Comparison of ENCODE assay signal across 20 cellular contexts in genomic region chr9:99860266-99860665, GRCh38.
"Had no signal": no experiment of that assay in that cellular context is flagged by ENCODE, and none has a peak within 500 bp of the region (broad histone marks: within the 10 kb centered on the region; RNA-seq: fewer than 3 reads in every experiment).

No MANE protein-coding gene starts in this region.

- H3K4me3 Mint-ChIP-seq: activated naive CD8-positive, alpha-beta T cell; naive thymus-derived CD4-positive, alpha-beta T cell; T-helper 1 cell treated with Interleukin-12 subunit alpha and Interleukin-12 subunit beta and Interleukin-4 antibody, amounts not matched to agents 30 μg/mL and 1 μg/mL, for 36 hours had no signal

- ATAC-seq: gastrocnemius medialis; left ventricle myocardium superior; naive thymus-derived CD4-positive, alpha-beta T cell; stimulated activated naive CD8-positive, alpha-beta T cell treated with anti-CD3 and anti-CD28 coated beads, Interleukin-15, Interleukin-2, amounts not matched to agents 100 U/mL and 50 U/mL, for 24 hours had no signal

- DNase-seq: activated CD4-positive, alpha-beta T cell treated with anti-CD3 and anti-CD28 coated beads for 48 hours; activated CD4-positive, alpha-beta T cell treated with anti-CD3 and anti-CD28 coated beads, Interleukin-2, amount 50 U/mL, for 48 hours; activated CD8-positive, alpha-beta memory T cell treated with anti-CD3 and anti-CD28 coated beads for 24 hours; activated effector memory CD4-positive, alpha-beta T cell treated with Interleukin-2 at 50 U/mL for 16 hours; activated naive CD4-positive, alpha-beta T cell treated with Interleukin-2 at 50 U/mL for 16 hours; dorsolateral prefrontal cortex; effector memory CD4-positive, alpha-beta T cell; erythroblast; gastrocnemius medialis; islet precursor cell; left ventricle myocardium superior; naive thymus-derived CD4-positive, alpha-beta T cell; spleen; stimulated activated CD4-positive, alpha-beta T cell treated with anti-CD3 and anti-CD28 coated beads, Interleukin-2, amount 100 ng/mL, for 48 hours; stimulated activated naive CD8-positive, alpha-beta T cell treated with anti-CD3 and anti-CD28 coated beads, Interleukin-15, Interleukin-2, amounts not matched to agents 100 U/mL and 50 U/mL, for 24 hours; T-helper 9 cell; trophoblast cell had no signal

- H3K27ac Mint-ChIP-seq: activated naive CD8-positive, alpha-beta T cell; naive thymus-derived CD4-positive, alpha-beta T cell; T-helper 1 cell treated with Interleukin-12 subunit alpha and Interleukin-12 subunit beta and Interleukin-4 antibody, amounts not matched to agents 30 μg/mL and 1 μg/mL, for 36 hours had no signal

- H3K9me3 Mint-ChIP-seq: brain; T-helper 1 cell treated with Interleukin-12 subunit alpha and Interleukin-12 subunit beta and Interleukin-4 antibody, amounts not matched to agents 30 μg/mL and 1 μg/mL, for 36 hours had no signal

- H3K27me3 Mint-ChIP-seq: activated naive CD8-positive, alpha-beta T cell; naive thymus-derived CD4-positive, alpha-beta T cell had no signal
